Comparison of ENCODE assay signal across 19 cellular contexts in the genomic region with DNA sequence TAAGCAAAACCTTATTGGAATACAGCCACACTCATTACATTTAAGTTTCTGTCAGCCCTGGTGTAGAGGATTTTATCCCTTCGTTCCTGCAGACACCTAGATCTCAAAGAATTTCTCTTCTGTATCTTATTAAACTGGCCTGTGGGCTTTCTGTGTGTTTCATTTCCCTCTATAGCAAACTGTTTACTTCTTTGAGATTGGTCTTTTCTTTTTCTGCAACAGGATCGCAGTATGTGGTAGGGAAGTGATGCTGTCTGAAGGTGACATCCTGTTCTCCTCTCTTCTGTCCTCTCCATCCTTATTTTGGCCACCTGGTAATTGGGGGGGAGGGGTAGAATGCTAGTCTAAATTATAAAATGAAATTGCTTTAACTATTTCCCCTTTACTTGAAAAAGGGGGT. TPM values are rescaled to one million over a fixed set of nuclear protein-coding genes. Genes with fewer than 3 reads are reported as not detected.
DNase-seq lines count a peak whose midpoint lies in the region; ATAC-seq and TF ChIP-seq lines count a peak whose summit lies in the region.
"Had no signal": no experiment of that assay in that cellular context is flagged by ENCODE, and none has a peak within 500 bp of the region (broad histone marks: within the 10 kb centered on the region; RNA-seq: fewer than 3 reads in every experiment).

No MANE protein-coding gene starts in this region.

- H3K4me2 ChIP-seq in OCI-LY7 (ENCODE audit: low read length): peak overlapping the region; percentile 51
- H3K4me2 ChIP-seq: BLaER1, SK-N-SH had no signal

- H3K4me1 ChIP-seq in OCI-LY7 (ENCODE audit: insufficient read depth, low read length, poor library complexity, severe bottlenecking): peaks cover 21% of the 10 kb centered on the region
- H3K4me1 ChIP-seq: BLaER1 had no signal

- CTCF ChIA-PET in activated CD8-positive, alpha-beta memory T cell treated with anti-CD3 and anti-CD28 coated beads, Interleukin-2, amount 10 ng/mL, durations not matched to agents 7 days and 5 days (lab: Charles Lee): interaction anchor here (0.7 kb wide), 1 partner anchor 29 kb away, joined by 3 read pairs; no protein-coding TSS in a partner anchor
- CTCF ChIA-PET in OCI-LY7 (lab: Charles Lee; ENCODE audit: unreplicated experiment): no interaction called here

- H3K9me3 Mint-ChIP-seq in activated CD8-positive, alpha-beta memory T cell treated with anti-CD3 and anti-CD28 coated beads, Interleukin-2, amount 10 ng/mL, durations not matched to agents 7 days and 5 days (ENCODE audit: low read depth): peaks cover 10% of the 10 kb centered on the region
- peaks cover 8% of the 10 kb centered on the region in 2 donors for H3K9me3 Mint-ChIP-seq in stimulated activated naive B cell treated with anti-CD40 and anti-IgM and Interleukin-4, amounts not matched to agents 10 μg/mL and 1 μg/mL and 100 μg/mL, for 72 hours
- H3K9me3 Mint-ChIP-seq in chondrocyte (ENCODE audit: low read depth): peaks cover 3% of the 10 kb centered on the region

- no peaks in the 10 kb centered on the region; the same call in 1 of the 2 replicates for H4K20me1 ChIP-seq in OCI-LY7 (ENCODE audit: insufficient read depth, low read length)

- peak overlapping the region; percentile 57 for H3K27ac ChIP-seq in OCI-LY7 (ENCODE audit: low read depth, low read length, poor library complexity, severe bottlenecking)
- H3K27ac ChIP-seq: BLaER1 had no signal

- intact Hi-C loops in OCI-LY7 (cut with micrococcal nuclease; ENCODE audit: unreplicated experiment): no loop called here

- H3K36me3 Mint-ChIP-seq in activated CD8-positive, alpha-beta memory T cell treated with anti-CD3 and anti-CD28 coated beads, Interleukin-2, amount 10 ng/mL, durations not matched to agents 7 days and 5 days: peaks cover 53% of the 10 kb centered on the region
- peaks cover 32 to 51% of the 10 kb centered on the region in 2 donors for H3K36me3 Mint-ChIP-seq in stimulated activated naive B cell treated with anti-CD40 and anti-IgM and Interleukin-4, amounts not matched to agents 10 μg/mL and 1 μg/mL and 100 μg/mL, for 72 hours
- peaks cover 7% of the 10 kb centered on the region for H3K36me3 Mint-ChIP-seq in chondrocyte (ENCODE audit: low read depth)

- H3K4me1 Mint-ChIP-seq in activated CD8-positive, alpha-beta memory T cell treated with anti-CD3 and anti-CD28 coated beads, Interleukin-2, amount 10 ng/mL, durations not matched to agents 7 days and 5 days: peaks cover 30% of the 10 kb centered on the region
- peaks cover 7 to 21% of the 10 kb centered on the region in 2 donors for H3K4me1 Mint-ChIP-seq in stimulated activated naive B cell treated with anti-CD40 and anti-IgM and Interleukin-4, amounts not matched to agents 10 μg/mL and 1 μg/mL and 100 μg/mL, for 72 hours
- peaks cover 9% of the 10 kb centered on the region for H3K4me1 Mint-ChIP-seq in chondrocyte (ENCODE audit: low read depth)
- H3K4me1 Mint-ChIP-seq: H9 had no signal

- peaks cover 80% of the 10 kb centered on the region for H3K79me2 ChIP-seq in OCI-LY7 (ENCODE audit: insufficient read depth, low read depth, low read length)

- no peak overlapping the region for H3K4me3 ChIP-seq in OCI-LY7 (ENCODE audit: low read depth, low read length, poor library complexity, severe bottlenecking)
- H3K4me3 ChIP-seq: BLaER1 had no signal

- TF ChIP-seq CTCF in OCI-LY7 (conservative IDR thresholded peaks at IDR 0.05; ENCODE audit: low read length) (no peak), chondrocyte (IDR thresholded peaks at IDR 0.05) (no peak)

- H2AFZ ChIP-seq in OCI-LY7 (ENCODE audit: low read length): no peak overlapping the region

- peak overlapping the region; percentile 28 for H3K27ac Mint-ChIP-seq in activated CD8-positive, alpha-beta memory T cell treated with anti-CD3 and anti-CD28 coated beads, Interleukin-2, amount 10 ng/mL, durations not matched to agents 7 days and 5 days
- H3K27ac Mint-ChIP-seq in stimulated activated naive B cell treated with anti-CD40 and anti-IgM and Interleukin-4, amounts not matched to agents 10 μg/mL and 1 μg/mL and 100 μg/mL, for 72 hours: no peak overlapping the region
- no peak overlapping the region for H3K27ac Mint-ChIP-seq in chondrocyte (ENCODE audit: unreplicated experiment)
- H3K27ac Mint-ChIP-seq: CD8-positive, alpha-beta T cell had no signal

- peaks cover 83% of the 10 kb centered on the region for H3K36me3 ChIP-seq in OCI-LY7 (ENCODE audit: insufficient read depth, low read length)

- no peaks in the 10 kb centered on the region for H3K9me2 ChIP-seq in OCI-LY7 (ENCODE audit: insufficient read depth, low read length)
- H3K9me2 ChIP-seq: SK-N-SH had no signal

- POLR2A ChIA-PET in OCI-LY7 (lab: Charles Lee): interaction anchor here (0.6 to 1.0 kb wide), 4 partner anchors 10 to 400 kb away, joined by 3 to 5 read pairs (median 4); no protein-coding TSS in a partner anchor

- no peak for ATAC-seq in activated CD8-positive, alpha-beta memory T cell treated with anti-CD3 and anti-CD28 coated beads, Interleukin-2, amount 10 ng/mL, durations not matched to agents 7 days and 5 days
- ATAC-seq in GM21786 (IDR thresholded peaks at IDR 0.05; ENCODE audit: unreplicated experiment): peak; percentile 79
- peak; percentile 22 to 65 for ATAC-seq in stimulated activated naive B cell treated with anti-CD40 and anti-IgM and Interleukin-4, amounts not matched to agents 10 μg/mL and 1 μg/mL and 100 μg/mL, for 72 hours (replicated peaks)
- no peak for ATAC-seq in HG02884 (IDR thresholded peaks at IDR 0.05; ENCODE audit: unreplicated experiment)
- ATAC-seq: CD8-positive, alpha-beta T cell; T-cell had no signal

- no peak for DNase-seq in activated CD8-positive, alpha-beta memory T cell treated with anti-CD3 and anti-CD28 coated beads, Interleukin-2, amount 10 ng/mL, durations not matched to agents 7 days and 5 days
- DNase-seq in activated CD8-positive, alpha-beta memory T cell treated with anti-CD3 and anti-CD28 coated beads, Interleukin-2, amount 50 U/mL, for 4 hours: no peak
- peak; percentile 60 for DNase-seq in OCI-LY7 (ENCODE audit: low spot score)
- no peak for DNase-seq in stimulated activated naive B cell treated with anti-CD40 and anti-IgM and Interleukin-4, amounts not matched to agents 10 μg/mL and 1 μg/mL and 100 μg/mL, for 72 hours
- DNase-seq in NCI-H2029 treated with DMSO at 0.1 percent for 48 hours (lab: John Stamatoyannopoulos, UW): no peak
- DNase-seq in chondrocyte (ENCODE audit: low spot score): no peak
- DNase-seq: 8988T; CD8-positive, alpha-beta T cell; DMS79; H9; NCI-H1436 treated with DMSO at 0.1 percent for 48 hours; NCI-H2081; NCI-H82; Right ventricle myocardium superior; SK-N-SH; T-cell had no signal

- no TSS peak for BruUV-seq in OCI-LY7 (replicated peaks; lab: Mats Ljungman, UMichigan)

- no peaks in the 10 kb centered on the region for H3K27me3 Mint-ChIP-seq in activated CD8-positive, alpha-beta memory T cell treated with anti-CD3 and anti-CD28 coated beads, Interleukin-2, amount 10 ng/mL, durations not matched to agents 7 days and 5 days
- no peaks in the 10 kb centered on the region for H3K27me3 Mint-ChIP-seq in stimulated activated naive B cell treated with anti-CD40 and anti-IgM and Interleukin-4, amounts not matched to agents 10 μg/mL and 1 μg/mL and 100 μg/mL, for 72 hours
- no peaks in the 10 kb centered on the region for H3K27me3 Mint-ChIP-seq in chondrocyte (ENCODE audit: low read depth)
- H3K27me3 Mint-ChIP-seq: T-cell had no signal

- H3K4me3 Mint-ChIP-seq in activated CD8-positive, alpha-beta memory T cell treated with anti-CD3 and anti-CD28 coated beads, Interleukin-2, amount 10 ng/mL, durations not matched to agents 7 days and 5 days: no peak overlapping the region
- H3K4me3 Mint-ChIP-seq in stimulated activated naive B cell treated with anti-CD40 and anti-IgM and Interleukin-4, amounts not matched to agents 10 μg/mL and 1 μg/mL and 100 μg/mL, for 72 hours: no peak overlapping the region
- H3K4me3 Mint-ChIP-seq in chondrocyte (ENCODE audit: unreplicated experiment): no peak overlapping the region
- H3K4me3 Mint-ChIP-seq: CD8-positive, alpha-beta T cell; H9; T-cell had no signal

- peaks cover 28% of the 10 kb centered on the region for H3K9me3 ChIP-seq in OCI-LY7 (ENCODE audit: low read length)
- H3K9me3 ChIP-seq: SK-N-SH had no signal

RNA-seq across cellular contexts. Expression of a gene that starts 25.5 kb away (rescaled TPM):
- 100 to 1,000 TPM in 1 of 2 experiments, 10 to 100 TPM in 1; 94.9 to 135 TPM for total RNA-seq in activated CD8-positive, alpha-beta memory T cell treated with anti-CD3 and anti-CD28 coated beads, Interleukin-2, amount 10 ng/mL, durations not matched to agents 7 days and 5 days
- total RNA-seq in OCI-LY7 (2014; rRNA removed; shearing (Covaris generic)): 45.5 and 53.8 TPM in 2 replicates
- total RNA-seq in OCI-LY7 (2022) (133 and 136 TPM in 2 replicates), chondrocyte (143 to 165 TPM (median 161 TPM) in 3 replicates)

Comparison
In these comparisons a context has a peak if more than half of its experiments do, and no peak if none do; other contexts are left out.
1. ATAC-seq: peak in GM21786 (single experiment) and stimulated activated naive B cell treated with anti-CD40 and anti-IgM and Interleukin-4, amounts not matched to agents 10 μg/mL and 1 μg/mL and 100 μg/mL, for 72 hours (2 of 2); none in activated CD8-positive, alpha-beta memory T cell treated with anti-CD3 and anti-CD28 coated beads, Interleukin-2, amount 10 ng/mL, durations not matched to agents 7 days and 5 days (single experiment) and HG02884 (single experiment).